ENCODE assay signal across 25 cellular contexts in the genomic region with DNA sequence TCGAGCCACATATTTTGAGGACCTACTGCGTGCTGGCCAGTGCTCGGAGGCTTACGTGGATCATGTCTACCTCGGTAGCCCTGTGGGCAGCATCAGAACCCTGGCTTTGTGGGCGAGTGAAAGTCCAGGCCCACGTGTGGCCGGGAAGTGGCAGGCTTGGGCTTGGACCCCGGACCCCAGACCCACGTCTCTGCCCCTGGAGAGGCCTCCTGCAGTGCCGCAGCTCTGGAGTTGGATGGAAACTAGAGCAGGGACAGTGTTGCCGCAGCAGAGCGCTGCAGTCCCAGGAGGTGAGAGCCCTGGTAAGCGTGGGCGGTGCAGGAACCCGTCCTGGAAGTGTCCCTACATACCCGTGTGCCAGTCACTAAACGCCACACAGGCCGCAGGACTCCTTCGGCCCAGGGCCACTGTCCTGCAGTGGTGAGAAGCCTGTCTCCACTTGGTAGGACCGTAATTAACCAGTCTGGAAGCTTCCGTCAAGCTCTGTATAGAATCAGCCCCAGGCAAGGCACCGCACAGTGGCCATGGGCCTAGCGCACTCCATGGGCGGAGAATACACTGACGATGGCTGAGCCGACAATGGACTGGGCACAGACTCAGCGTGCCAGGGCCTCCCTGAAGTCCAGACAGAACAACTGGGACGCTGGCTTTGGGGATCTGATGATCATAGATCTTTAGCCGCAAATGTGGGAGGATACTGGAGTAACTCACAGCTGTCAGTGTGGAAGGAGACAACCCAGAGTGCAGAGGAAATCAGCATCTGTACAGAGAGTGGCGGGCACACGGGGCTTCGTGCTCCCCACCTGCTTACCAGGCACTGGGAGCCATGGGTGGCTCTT.
DNase-seq lines count a peak whose midpoint lies in the region; ATAC-seq and TF ChIP-seq lines count a peak whose summit lies in the region.
"Had no signal": no experiment of that assay in that cellular context is flagged by ENCODE, and none has a peak within 500 bp of the region (broad histone marks: within the 10 kb centered on the region; RNA-seq: fewer than 3 reads in every experiment).

No MANE protein-coding gene starts in this region.

- no peak for TF ChIP-seq CTCF in endodermal cell (conservative IDR thresholded peaks at IDR 0.05)
- TF ChIP-seq CTCF in sigmoid colon (IDR thresholded peaks at IDR 0.05) = no peak

- H3K9me3 Mint-ChIP-seq in endodermal cell = no peaks in the 10 kb centered on the region
- H3K9me3 Mint-ChIP-seq: activated T-cell treated with anti-CD3 and anti-CD28 coated beads, Interleukin-2, amount 50 U/mL, for 72 hours; immature natural killer cell; stimulated activated effector memory CD8-positive, alpha-beta T cell treated with anti-CD3 and anti-CD28 coated beads, Interleukin-12 subunit alpha, Interleukin-12 subunit beta, amount 100 ng/mL, for 72 hours had no signal

- H3K4me3 Mint-ChIP-seq in endodermal cell = no peak overlapping the region
- H3K4me3 Mint-ChIP-seq: activated naive CD8-positive, alpha-beta T cell; activated T-cell treated with anti-CD3 and anti-CD28 coated beads, Interleukin-2, amount 50 U/mL, for 72 hours; HFFc6; immature natural killer cell; stimulated activated effector memory CD8-positive, alpha-beta T cell treated with anti-CD3 and anti-CD28 coated beads, Interleukin-12 subunit alpha, Interleukin-12 subunit beta, amount 100 ng/mL, for 72 hours had no signal

- peak; percentile 47 for DNase-seq in activated effector memory CD4-positive, alpha-beta T cell treated with anti-CD3 and anti-CD28 coated beads, Interleukin-2, amount 50 U/mL, for 16 hours
- no peak for DNase-seq in activated effector memory CD4-positive, alpha-beta T cell treated with Interleukin-2 at 50 U/mL for 16 hours
- DNase-seq in H7 (peak; percentile 47), endodermal cell (peak; percentile 32), sigmoid colon (peak; percentile 56), GDM1 (lab: John Stamatoyannopoulos, UW) (no peak)
- no peak for DNase-seq in activated CD4-positive, alpha-beta T cell treated with anti-CD3 and anti-CD28 coated beads for 4 hours
- DNase-seq: activated CD4-positive, alpha-beta T cell treated with anti-CD3 and anti-CD28 coated beads for 48 hours; activated CD8-positive, alpha-beta memory T cell treated with anti-CD3 and anti-CD28 coated beads for 24 hours; activated T-cell treated with anti-CD3 and anti-CD28 coated beads, Interleukin-2, amount 50 U/mL, for 72 hours; DMS79; effector CD8-positive, alpha-beta T cell; HFFc6; immature natural killer cell; NCI-H1092; NCI-H1694; NCI-H748 treated with DMSO at 0.1 percent for 48 hours; SIG-M5; SW 1271 had no signal

- no peaks in the 10 kb centered on the region for H3K36me3 ChIP-seq in H7 (replicated peaks; ENCODE audit: control insufficient read depth, insufficient read depth, low read length)
- no peaks in the 10 kb centered on the region for H3K36me3 ChIP-seq in endodermal cell (ENCODE audit: control insufficient read depth, insufficient read depth, low read length)
- H3K36me3 ChIP-seq in sigmoid colon = no peaks in the 10 kb centered on the region

- TF ChIP-seq POLR2A in sigmoid colon (IDR thresholded peaks at IDR 0.05) = no peak

- no peaks in the 10 kb centered on the region for H3K36me3 Mint-ChIP-seq in endodermal cell (ENCODE audit: low read depth)
- H3K36me3 Mint-ChIP-seq: activated naive CD8-positive, alpha-beta T cell; immature natural killer cell; stimulated activated effector memory CD8-positive, alpha-beta T cell treated with anti-CD3 and anti-CD28 coated beads, Interleukin-12 subunit alpha, Interleukin-12 subunit beta, amount 100 ng/mL, for 72 hours had no signal

- 91 to 92% methylated on average over 32 to 33 of the region's 33 CpGs for WGBS in endodermal cell (ENCODE audit: insufficient coverage in 1 of 2, insufficient read length in 1 of 2), 2 experiments
- 86 to 90% methylated on average over 33 of the region's 33 CpGs for WGBS in sigmoid colon, 2 donors

- no peak for ATAC-seq in GM19324 (IDR thresholded peaks at IDR 0.05; ENCODE audit: low FRiP score, unreplicated experiment)
- ATAC-seq: activated T-cell treated with anti-CD3 and anti-CD28 coated beads, Interleukin-2, amount 50 U/mL, for 72 hours; K562; left lobe of liver; stimulated activated effector memory CD8-positive, alpha-beta T cell treated with anti-CD3 and anti-CD28 coated beads, Interleukin-12 subunit alpha, Interleukin-12 subunit beta, amount 100 ng/mL, for 72 hours had no signal

- no peaks in the 10 kb centered on the region for H3K27me3 ChIP-seq in H7 (ENCODE audit: control insufficient read depth, insufficient read depth, low read length)
- no peaks in the 10 kb centered on the region for H3K27me3 ChIP-seq in endodermal cell (ENCODE audit: control insufficient read depth, insufficient read depth, low read length, poor library complexity, severe bottlenecking)
- H3K27me3 ChIP-seq in sigmoid colon = no peaks in the 10 kb centered on the region

- no peaks in the 10 kb centered on the region for H3K4me1 ChIP-seq in endodermal cell (ENCODE audit: control insufficient read depth, insufficient read depth, low read length)
- no peaks in the 10 kb centered on the region for H3K4me1 ChIP-seq in sigmoid colon

- no peak overlapping the region for H3K27ac ChIP-seq in endodermal cell (ENCODE audit: low read depth, low read length)
- no peak overlapping the region for H3K27ac ChIP-seq in sigmoid colon

- H3K4me1 Mint-ChIP-seq in endodermal cell = no peaks in the 10 kb centered on the region
- H3K4me1 Mint-ChIP-seq: immature natural killer cell; stimulated activated effector memory CD8-positive, alpha-beta T cell treated with anti-CD3 and anti-CD28 coated beads, Interleukin-12 subunit alpha, Interleukin-12 subunit beta, amount 100 ng/mL, for 72 hours had no signal

- H3K27me3 Mint-ChIP-seq in endodermal cell (ENCODE audit: insufficient read depth) = no peaks in the 10 kb centered on the region
- H3K27me3 Mint-ChIP-seq: activated naive CD8-positive, alpha-beta T cell had no signal

- H3K9me3 ChIP-seq in endodermal cell (ENCODE audit: control insufficient read depth, low read length) = no peaks in the 10 kb centered on the region
- no peaks in the 10 kb centered on the region for H3K9me3 ChIP-seq in sigmoid colon

- no peak overlapping the region for H3K27ac Mint-ChIP-seq in endodermal cell
- H3K27ac Mint-ChIP-seq: activated naive CD8-positive, alpha-beta T cell; activated T-cell treated with anti-CD3 and anti-CD28 coated beads, Interleukin-2, amount 50 U/mL, for 72 hours; HFFc6; immature natural killer cell; progenitor cell of endocrine pancreas; stimulated activated effector memory CD8-positive, alpha-beta T cell treated with anti-CD3 and anti-CD28 coated beads, Interleukin-12 subunit alpha, Interleukin-12 subunit beta, amount 100 ng/mL, for 72 hours had no signal

- no peak overlapping the region for H3K9ac ChIP-seq in endodermal cell (ENCODE audit: extremely low read depth, low read length, poor library complexity, severe bottlenecking)

- TF ChIP-seq EP300 in sigmoid colon (IDR thresholded peaks at IDR 0.05) = no peak

- H3K4me3 ChIP-seq in H7 (ENCODE audit: insufficient read depth, low read depth, low read length) = no peak overlapping the region
- H3K4me3 ChIP-seq in endodermal cell (ENCODE audit: low read length) = no peak overlapping the region
- no peak overlapping the region for H3K4me3 ChIP-seq in sigmoid colon
- H3K4me3 ChIP-seq: K562 had no signal

- intact Hi-C loops in sigmoid colon (cut with DNase I) = no loop called here

Comparison
In these comparisons a context has a peak if more than half of its experiments do, and no peak if none do; other contexts are left out.
1. DNase-seq: peak in activated effector memory CD4-positive, alpha-beta T cell treated with anti-CD3 and anti-CD28 coated beads, Interleukin-2, amount 50 U/mL, for 16 hours (single experiment), H7 (single experiment), endodermal cell (single experiment) and sigmoid colon (single experiment); none in activated effector memory CD4-positive, alpha-beta T cell treated with Interleukin-2 at 50 U/mL for 16 hours (single experiment), GDM1 (single experiment) and activated CD4-positive, alpha-beta T cell treated with anti-CD3 and anti-CD28 coated beads for 4 hours (0 of 2).